In genomic region chr5:67346611-67347010, GRCh38 we compare ENCODE assay signal across 17 cellular contexts.
DNase-seq lines count a peak whose midpoint lies in the region; ATAC-seq, FAIRE-seq and TF ChIP-seq lines count a peak whose summit lies in the region.
"Had no signal": no experiment of that assay in that cellular context is flagged by ENCODE, and none has a peak within 500 bp of the region (broad histone marks: within the 10 kb centered on the region; RNA-seq: fewer than 3 reads in every experiment).

No MANE protein-coding gene starts in this region.

- H3K4ac ChIP-seq in H1 (replicated peaks; ENCODE audit: insufficient read length, low read depth, low read length), result no peak overlapping the region

- H3K79me2 ChIP-seq in H1 (ENCODE audit: control insufficient read depth in 1 of 2, insufficient read depth in 2 of 2, low read length in 2 of 2) (no peaks in the 10 kb centered on the region), osteoblast (ENCODE audit: insufficient read depth, low read length) (no peaks in the 10 kb centered on the region)

- no peak overlapping the region for H2AK5ac ChIP-seq in H1 (ENCODE audit: low read depth, low read length)

- peak overlapping the region; percentile 77 for H4K5ac ChIP-seq in H1 (ENCODE audit: insufficient read length, low read depth, low read length)

- no peak for TF ChIP-seq POLR2A in H1 (IDR thresholded peaks at IDR 0.05; ENCODE audit: control extremely low read depth in 1 of 2, low read depth in 2 of 2, low read length in 2 of 2)

- DNase-seq in activated naive CD8-positive, alpha-beta T cell treated with anti-CD3 and anti-CD28 coated beads, Interleukin-2, amount 10 ng/mL, durations not matched to agents 7 days and 5 days, result no peak
- no peak for DNase-seq in activated naive CD8-positive, alpha-beta T cell treated with anti-CD3 and anti-CD28 coated beads, Interleukin-2, amount 50 U/mL, for 24 hours
- DNase-seq in D721Med (ENCODE audit: insufficient read length, low spot score), result no peak
- no peak for DNase-seq in H1 (ENCODE audit: low read depth in 1 of 2, low spot score in 2 of 2)
- peak; percentile 38 to 60 for DNase-seq in foreskin keratinocyte
- DNase-seq in NCI-H1417 treated with DMSO at 0.1 percent for 48 hours (lab: John Stamatoyannopoulos, UW), result no peak
- no peak for DNase-seq in osteoblast (ENCODE audit: insufficient read length, low spot score, missing footprints)
- DNase-seq: C1 segment of cervical spinal cord; CD4-positive, alpha-beta memory T cell; COR-L47; DMS 273 treated with DMSO at 0.1 percent for 48 hours; DND-41; GOT3; H7; HCEC 1CT had no signal

- H3K9ac ChIP-seq in H1 (replicated peaks in 1 of 4; ENCODE audit: extremely low read depth in 1 of 4, low read depth in 3 of 4, low read length in 3 of 4), result no peak overlapping the region

- CTCF ChIA-PET in H1 (lab: Charles Lee; ENCODE audit: partially characterized antibody), result no interaction called here

- H2BK20ac ChIP-seq in H1 (ENCODE audit: low read length), result no peak overlapping the region

- no peak overlapping the region for H3K56ac ChIP-seq in H1 (replicated peaks; ENCODE audit: insufficient read length, low read depth, low read length)

- H3K9me3 ChIP-seq in H1 (ENCODE audit: insufficient read depth in 2 of 2, low read depth in 1 of 2, low read length in 1 of 2), result peaks cover 0 to 6% of the 10 kb centered on the region in 2 experiments; a peak in 2 of 4 replicates
- H3K9me3 ChIP-seq in osteoblast (ENCODE audit: low read depth, low read length), result no peaks in the 10 kb centered on the region

- no peak overlapping the region for H4K8ac ChIP-seq in H1 (ENCODE audit: extremely low read depth, insufficient read depth, low read length)

- no peak overlapping the region for H3K14ac ChIP-seq in H1 (ENCODE audit: insufficient read length)

- peak overlapping the region; percentile 3 for H3K27ac Mint-ChIP-seq in activated naive CD8-positive, alpha-beta T cell treated with anti-CD3 and anti-CD28 coated beads, Interleukin-2, amount 10 ng/mL, durations not matched to agents 7 days and 5 days
- no peak overlapping the region for H3K27ac Mint-ChIP-seq in activated naive CD8-positive, alpha-beta T cell treated with anti-CD3 and anti-CD28 coated beads, Interleukin-2, amount 50 U/mL, for 24 hours

- peaks cover 7% of the 10 kb centered on the region for H3K4me1 Mint-ChIP-seq in activated naive CD8-positive, alpha-beta T cell treated with anti-CD3 and anti-CD28 coated beads, Interleukin-2, amount 10 ng/mL, durations not matched to agents 7 days and 5 days
- H3K4me1 Mint-ChIP-seq in activated naive CD8-positive, alpha-beta T cell treated with anti-CD3 and anti-CD28 coated beads, Interleukin-2, amount 50 U/mL, for 24 hours, result peaks cover 18% of the 10 kb centered on the region

- TF ChIP-seq CTCF in D721Med (IDR thresholded peaks at IDR 0.05; ENCODE audit: insufficient read depth, missing control alignments) (no peak), H1 (IDR thresholded peaks at IDR 0.05; ENCODE audit: control extremely low read depth in 1 of 3, insufficient read depth in 1 of 3, low read depth in 1 of 3, low read length in 3 of 3) (no peak), foreskin keratinocyte (conservative IDR thresholded peaks at IDR 0.05) (no peak), osteoblast (IDR thresholded peaks at IDR 0.05; ENCODE audit: extremely low read depth, low read depth, low read length) (no peak)

- TF ChIP-seq EP300 in H1 (IDR thresholded peaks at IDR 0.05; ENCODE audit: borderline replicate concordance in 1 of 2, low read depth in 2 of 2, low read length in 2 of 2), result no peak

- POLR2A ChIA-PET in activated naive CD8-positive, alpha-beta T cell treated with anti-CD3 and anti-CD28 coated beads, Interleukin-2, amount 10 ng/mL, durations not matched to agents 7 days and 5 days (lab: Charles Lee), result no interaction called here
- POLR2A ChIA-PET in H1 (lab: Charles Lee; ENCODE audit: partially characterized antibody), result no interaction called here

- no peak overlapping the region for H2BK120ac ChIP-seq in H1 (replicated peaks; ENCODE audit: low read depth, low read length)

- no peak overlapping the region for H3K27ac ChIP-seq in H1 (ENCODE audit: low read depth, low read length)
- H3K27ac ChIP-seq in foreskin keratinocyte, result no peak overlapping the region
- H3K27ac ChIP-seq in osteoblast (ENCODE audit: low read depth, low read length), result no peak overlapping the region

- no peak overlapping the region for H3K23ac ChIP-seq in H1 (ENCODE audit: insufficient read length)

- H2BK15ac ChIP-seq in H1 (ENCODE audit: low read length), result no peak overlapping the region

- H3K4me1 ChIP-seq in H1 (replicated peaks in 1 of 4; ENCODE audit: control insufficient read depth in 3 of 4, insufficient read depth in 4 of 4, low read length in 3 of 4) (peaks cover 0 to 2% (median 0%) of the 10 kb centered on the region in 4 experiments; a peak in 1 of 7 replicates), foreskin keratinocyte (peaks cover 8% of the 10 kb centered on the region), osteoblast (ENCODE audit: insufficient read depth, low read length) (peaks cover 7% of the 10 kb centered on the region)

- peaks cover 1% of the 10 kb centered on the region for H3K36me3 Mint-ChIP-seq in activated naive CD8-positive, alpha-beta T cell treated with anti-CD3 and anti-CD28 coated beads, Interleukin-2, amount 10 ng/mL, durations not matched to agents 7 days and 5 days
- no peaks in the 10 kb centered on the region for H3K36me3 Mint-ChIP-seq in activated naive CD8-positive, alpha-beta T cell treated with anti-CD3 and anti-CD28 coated beads, Interleukin-2, amount 50 U/mL, for 24 hours (ENCODE audit: low read depth)

- no peak for ATAC-seq in activated naive CD8-positive, alpha-beta T cell treated with anti-CD3 and anti-CD28 coated beads, Interleukin-2, amount 10 ng/mL, durations not matched to agents 7 days and 5 days (ENCODE audit: low read depth)
- no peak for ATAC-seq in activated naive CD8-positive, alpha-beta T cell treated with anti-CD3 and anti-CD28 coated beads, Interleukin-2, amount 50 U/mL, for 24 hours
- ATAC-seq in foreskin keratinocyte, result no peak

- H3K79me1 ChIP-seq in H1 (ENCODE audit: low read depth, low read length), result no peaks in the 10 kb centered on the region; the same call in 1 of the 2 replicates

- no peak overlapping the region for H2BK5ac ChIP-seq in H1 (ENCODE audit: low read depth, low read length)

- no peak for TF ChIP-seq RAD21 in H1 (IDR thresholded peaks at IDR 0.05 in 1 of 2, conservative IDR thresholded peaks at IDR 0.05 in 1 of 2; ENCODE audit: low read depth in 2 of 2, low read length in 2 of 2)

- peaks cover 5% of the 10 kb centered on the region for H3K9me3 Mint-ChIP-seq in activated naive CD8-positive, alpha-beta T cell treated with anti-CD3 and anti-CD28 coated beads, Interleukin-2, amount 10 ng/mL, durations not matched to agents 7 days and 5 days
- peaks cover 8% of the 10 kb centered on the region for H3K9me3 Mint-ChIP-seq in activated naive CD8-positive, alpha-beta T cell treated with anti-CD3 and anti-CD28 coated beads, Interleukin-2, amount 50 U/mL, for 24 hours

- 87% methylated on average over 2 of the region's 2 CpGs; no CpG with 5 or more reads in 1 of the 2 experiments for WGBS in H1 (ENCODE audit: extremely low coverage in 1 of 2, insufficient coverage in 1 of 2, insufficient read length in 1 of 2, insufficient replicate concordance in 2 of 2, low coverage in 1 of 2, low lambda C conversion rate in 2 of 2, missing lambda C conversion rate in 1 of 2), 2 experiments

- no peak overlapping the region for H2BK12ac ChIP-seq in H1 (ENCODE audit: low read depth, low read length)

- H4K20me1 ChIP-seq in H1 (replicated peaks in 1 of 2; ENCODE audit: control insufficient read depth in 1 of 2, insufficient read depth in 2 of 2, low read length in 2 of 2) (no peaks in the 10 kb centered on the region), osteoblast (ENCODE audit: insufficient read depth, low read length) (no peaks in the 10 kb centered on the region)

- H3K36me3 ChIP-seq in H1 (ENCODE audit: control insufficient read depth in 2 of 4, insufficient read depth in 4 of 4, low read length in 3 of 4), result no peaks in the 10 kb centered on the region; a peak in 1 of 8 replicates
- no peaks in the 10 kb centered on the region for H3K36me3 ChIP-seq in osteoblast (ENCODE audit: insufficient read depth, low read length)

- no peak overlapping the region for H3K4me3 Mint-ChIP-seq in activated naive CD8-positive, alpha-beta T cell treated with anti-CD3 and anti-CD28 coated beads, Interleukin-2, amount 10 ng/mL, durations not matched to agents 7 days and 5 days
- no peak overlapping the region for H3K4me3 Mint-ChIP-seq in activated naive CD8-positive, alpha-beta T cell treated with anti-CD3 and anti-CD28 coated beads, Interleukin-2, amount 50 U/mL, for 24 hours
- H3K4me3 Mint-ChIP-seq: CD4-positive, alpha-beta memory T cell had no signal

- no peak overlapping the region for H3K18ac ChIP-seq in H1 (ENCODE audit: extremely low read depth, low read length)

- H3K27me3 ChIP-seq in H1 (replicated peaks in 1 of 4; ENCODE audit: control insufficient read depth in 3 of 4, extremely low read depth in 1 of 4, insufficient read depth in 3 of 4, low read length in 3 of 4) (no peaks in the 10 kb centered on the region; a peak in 1 of 7 replicates), foreskin keratinocyte (no peaks in the 10 kb centered on the region), osteoblast (ENCODE audit: insufficient read depth, low read length) (no peaks in the 10 kb centered on the region)

- FAIRE-seq in D721Med (lab: Jason Lieb, UNC), result peak; percentile 41
- no peak for FAIRE-seq in H1 (lab: Jason Lieb, UNC)
- FAIRE-seq: G401.6, GM12892 had no signal

- H3K4me3 ChIP-seq in H1 (ENCODE audit: extremely low read depth in 1 of 4, insufficient read depth in 2 of 4, low read depth in 3 of 4, low read length in 4 of 4), result no peak overlapping the region
- H3K4me3 ChIP-seq in osteoblast (ENCODE audit: insufficient read depth, low read length), result no peak overlapping the region

- H2AFZ ChIP-seq in H1 (ENCODE audit: low read length) (no peak overlapping the region), osteoblast (ENCODE audit: low read length) (no peak overlapping the region)

- H4K91ac ChIP-seq in H1 (replicated peaks; ENCODE audit: insufficient read length, low read length), result no peak overlapping the region

- no peak overlapping the region for H3K4me2 ChIP-seq in H1 (ENCODE audit: insufficient read depth in 1 of 2, low read depth in 2 of 2, low read length in 2 of 2)
- H3K4me2 ChIP-seq in osteoblast (ENCODE audit: insufficient read depth, low read length), result no peak overlapping the region

- H3K27me3 Mint-ChIP-seq in activated naive CD8-positive, alpha-beta T cell treated with anti-CD3 and anti-CD28 coated beads, Interleukin-2, amount 10 ng/mL, durations not matched to agents 7 days and 5 days, result peaks cover 7% of the 10 kb centered on the region
- no peaks in the 10 kb centered on the region for H3K27me3 Mint-ChIP-seq in activated naive CD8-positive, alpha-beta T cell treated with anti-CD3 and anti-CD28 coated beads, Interleukin-2, amount 50 U/mL, for 24 hours

- H3K23me2 ChIP-seq in H1 (ENCODE audit: low read depth, low read length), result no peaks in the 10 kb centered on the region

TF ChIP-seq in H1, 55 proteins besides CTCF, POLR2A, EP300 and RAD21 (continues in another document):
- no peak for TF ChIP-seq SAP30 (IDR thresholded peaks at IDR 0.05; ENCODE audit: insufficient read depth, insufficient replicate concordance, low read length)

Comparison
In these comparisons a context has a peak if more than half of its experiments do, and no peak if none do; other contexts are left out.
1. DNase-seq: peak in foreskin keratinocyte (2 of 2); none in activated naive CD8-positive, alpha-beta T cell treated with anti-CD3 and anti-CD28 coated beads, Interleukin-2, amount 10 ng/mL, durations not matched to agents 7 days and 5 days (single experiment), activated naive CD8-positive, alpha-beta T cell treated with anti-CD3 and anti-CD28 coated beads, Interleukin-2, amount 50 U/mL, for 24 hours (single experiment), D721Med (single experiment), H1 (0 of 2), NCI-H1417 treated with DMSO at 0.1 percent for 48 hours (single experiment) and osteoblast (single experiment).